8 cellular contexts compared by ENCODE assay signal in genomic region chrX:13167444-13168207, GRCh38.
DNase-seq lines count a peak whose midpoint lies in the region; ATAC-seq and TF ChIP-seq lines count a peak whose summit lies in the region.

No MANE protein-coding gene starts in this region.

- no peaks in the 10 kb centered on the region for H3K9me3 ChIP-seq in left lung
- no peaks in the 10 kb centered on the region for H3K9me3 ChIP-seq in tibial artery

- H3K4me3 ChIP-seq in left lung (no peak overlapping the region), tibial artery (no peak overlapping the region)

- intact Hi-C loops in activated T-helper 1 cell treated with anti-CD3 and anti-CD28 coated beads, Interleukin-12 subunit alpha, Interleukin-12 subunit beta, Interleukin-2, Interleukin-4 antibody, amounts not matched to agents 30 ng/mL and 10 ng/mL and 1 ng/mL, durations not matched to agents 14 hours and 24 hours and 36 hours (cut with micrococcal nuclease): loop anchor here (1.0 to 5.0 kb wide), 9 partner anchors 15 to 320 kb away; partner anchors contain the start of gene TMSB4X
- intact Hi-C loops in left lung (cut with DNase I): no loop called here
- intact Hi-C loops in tibial artery (cut with DNase I; ENCODE audit: low total_unique reads): no loop called here

- H3K27ac ChIP-seq in left lung (peak overlapping the region; percentile 14 to 77), tibial artery (peak overlapping the region; percentile 22 to 33)

- peaks cover 0 to 17% of the 10 kb centered on the region in 2 donors for H3K4me1 ChIP-seq in left lung
- H3K4me1 ChIP-seq in tibial artery: peaks cover 0 to 13% (median 0%) of the 10 kb centered on the region in 4 donors

- peak overlapping the region; percentile 88 for H3K27ac Mint-ChIP-seq in activated T-cell treated with anti-CD3 and anti-CD28 coated beads, Interleukin-2, amount 50 U/mL, for 24 hours
- peak overlapping the region; percentile 91 for H3K27ac Mint-ChIP-seq in activated T-helper 1 cell treated with anti-CD3 and anti-CD28 coated beads, Interleukin-12 subunit alpha, Interleukin-12 subunit beta, Interleukin-2, Interleukin-4 antibody, amounts not matched to agents 30 ng/mL and 10 ng/mL and 1 ng/mL, durations not matched to agents 14 hours and 24 hours and 36 hours

- peak; percentile 35 for ATAC-seq in left lung
- no peak for ATAC-seq in HG02571 (IDR thresholded peaks at IDR 0.05; ENCODE audit: unreplicated experiment)

- peaks cover 21% of the 10 kb centered on the region for H3K4me1 Mint-ChIP-seq in activated T-cell treated with anti-CD3 and anti-CD28 coated beads, Interleukin-2, amount 50 U/mL, for 24 hours (ENCODE audit: low read depth)
- peaks cover 29% of the 10 kb centered on the region for H3K4me1 Mint-ChIP-seq in activated T-helper 1 cell treated with anti-CD3 and anti-CD28 coated beads, Interleukin-12 subunit alpha, Interleukin-12 subunit beta, Interleukin-2, Interleukin-4 antibody, amounts not matched to agents 30 ng/mL and 10 ng/mL and 1 ng/mL, durations not matched to agents 14 hours and 24 hours and 36 hours (ENCODE audit: low read depth)

- H3K27me3 ChIP-seq in left lung: no peaks in the 10 kb centered on the region
- no peaks in the 10 kb centered on the region for H3K27me3 ChIP-seq in tibial artery

- peaks cover 65% of the 10 kb centered on the region for H3K27me3 Mint-ChIP-seq in activated T-cell treated with anti-CD3 and anti-CD28 coated beads, Interleukin-2, amount 50 U/mL, for 24 hours
- H3K27me3 Mint-ChIP-seq in activated T-helper 1 cell treated with anti-CD3 and anti-CD28 coated beads, Interleukin-12 subunit alpha, Interleukin-12 subunit beta, Interleukin-2, Interleukin-4 antibody, amounts not matched to agents 30 ng/mL and 10 ng/mL and 1 ng/mL, durations not matched to agents 14 hours and 24 hours and 36 hours (ENCODE audit: insufficient read depth): no peaks in the 10 kb centered on the region

- no peak for TF ChIP-seq CTCF in left lung (IDR thresholded peaks at IDR 0.05)
- no peak for TF ChIP-seq CTCF in tibial artery (IDR thresholded peaks at IDR 0.05)

- H3K9me3 Mint-ChIP-seq in activated T-cell treated with anti-CD3 and anti-CD28 coated beads, Interleukin-2, amount 50 U/mL, for 24 hours: peaks cover 9% of the 10 kb centered on the region
- H3K9me3 Mint-ChIP-seq in activated T-helper 1 cell treated with anti-CD3 and anti-CD28 coated beads, Interleukin-12 subunit alpha, Interleukin-12 subunit beta, Interleukin-2, Interleukin-4 antibody, amounts not matched to agents 30 ng/mL and 10 ng/mL and 1 ng/mL, durations not matched to agents 14 hours and 24 hours and 36 hours: peaks cover 8% of the 10 kb centered on the region

- H3K36me3 ChIP-seq in left lung (no peaks in the 10 kb centered on the region), tibial artery (no peaks in the 10 kb centered on the region)

- no peaks in the 10 kb centered on the region for H3K36me3 Mint-ChIP-seq in activated T-cell treated with anti-CD3 and anti-CD28 coated beads, Interleukin-2, amount 50 U/mL, for 24 hours (ENCODE audit: low read depth)
- H3K36me3 Mint-ChIP-seq in activated T-helper 1 cell treated with anti-CD3 and anti-CD28 coated beads, Interleukin-12 subunit alpha, Interleukin-12 subunit beta, Interleukin-2, Interleukin-4 antibody, amounts not matched to agents 30 ng/mL and 10 ng/mL and 1 ng/mL, durations not matched to agents 14 hours and 24 hours and 36 hours (ENCODE audit: low read depth): peaks cover 4% of the 10 kb centered on the region

- peak overlapping the region; percentile 24 for H3K4me3 Mint-ChIP-seq in activated T-cell treated with anti-CD3 and anti-CD28 coated beads, Interleukin-2, amount 50 U/mL, for 24 hours
- H3K4me3 Mint-ChIP-seq in activated T-helper 1 cell treated with anti-CD3 and anti-CD28 coated beads, Interleukin-12 subunit alpha, Interleukin-12 subunit beta, Interleukin-2, Interleukin-4 antibody, amounts not matched to agents 30 ng/mL and 10 ng/mL and 1 ng/mL, durations not matched to agents 14 hours and 24 hours and 36 hours: peak overlapping the region; percentile 53

- DNase-seq in activated T-cell treated with anti-CD3 and anti-CD28 coated beads, Interleukin-2, amount 50 U/mL, for 24 hours: no peak
- no peak for DNase-seq in activated T-cell treated with anti-CD3 and anti-CD28 coated beads for 4 hours
- DNase-seq in activated T-helper 1 cell treated with anti-CD3 and anti-CD28 coated beads, Interleukin-12 subunit alpha, Interleukin-12 subunit beta, Interleukin-2, Interleukin-4 antibody, amounts not matched to agents 30 ng/mL and 10 ng/mL and 1 ng/mL, durations not matched to agents 14 hours and 24 hours and 36 hours (ENCODE audit: low spot score): no peak
- DNase-seq in left lung: no peak
- DNase-seq in tibial artery: peak in 1 of 2 donors; percentile 31
- no peak for DNase-seq in activated CD8-positive, alpha-beta memory T cell treated with anti-CD3 and anti-CD28 coated beads for 24 hours
- no peak for DNase-seq in activated CD4-positive, CD25-positive, alpha-beta regulatory T cell (lab: John Stamatoyannopoulos, UW)
